25 cellular contexts compared by ENCODE assay signal in the genomic region with DNA sequence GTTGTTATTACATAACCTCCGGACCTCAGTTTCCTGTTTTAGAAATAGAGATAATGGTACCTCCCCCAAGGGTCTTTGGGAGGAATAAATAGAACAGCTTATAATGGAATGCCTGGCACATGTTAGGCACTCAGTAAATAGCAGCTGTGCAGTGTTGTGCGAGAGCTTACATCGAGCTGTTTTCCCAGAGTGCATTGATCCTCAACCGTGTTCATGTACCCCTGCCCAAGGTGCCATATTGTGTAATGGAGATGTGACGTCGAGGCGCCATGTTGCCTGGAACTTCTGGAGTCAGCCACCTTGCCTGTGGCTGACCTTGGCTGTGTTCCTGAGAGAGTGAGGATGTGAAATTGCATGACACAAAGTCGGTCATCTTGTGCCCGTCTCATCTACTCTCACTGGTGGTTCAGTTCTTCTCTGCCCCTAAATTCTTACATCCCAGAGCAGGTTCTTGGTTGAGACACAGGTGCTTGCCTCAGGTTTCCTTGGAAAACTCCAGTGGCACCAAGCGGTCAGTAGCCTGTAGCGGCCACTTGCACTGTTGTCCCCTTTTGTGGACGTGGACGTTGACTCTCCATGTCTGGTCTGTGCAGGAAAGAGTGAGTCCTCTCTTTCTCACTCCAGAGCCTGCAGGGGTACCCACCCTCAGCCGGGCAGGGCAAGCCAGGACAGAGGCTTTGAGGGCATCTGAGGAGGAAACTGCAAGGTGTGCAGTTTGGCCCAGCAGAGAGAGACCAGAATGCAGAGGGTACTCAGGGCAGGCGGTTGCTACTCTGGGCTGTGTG.
"Had no signal": no experiment of that assay in that cellular context is flagged by ENCODE, and none has a peak within 500 bp of the region (broad histone marks: within the 10 kb centered on the region; RNA-seq: fewer than 3 reads in every experiment).

No MANE protein-coding gene starts in this region.

- H3K9me3 ChIP-seq: colonic mucosa, esophagus squamous epithelium, gastrocnemius medialis, heart right ventricle, left lung, lower lobe of right lung had no signal

- H3K27me3 ChIP-seq: colonic mucosa, dorsolateral prefrontal cortex, esophagus squamous epithelium, gastrocnemius medialis, heart right ventricle, left lung had no signal

- H3K27ac ChIP-seq: colonic mucosa, dorsolateral prefrontal cortex, epithelial cell of prostate, esophagus squamous epithelium, gastrocnemius medialis, heart right ventricle, left lung, lower lobe of right lung had no signal

- H3K4me3 ChIP-seq: colonic mucosa, dorsolateral prefrontal cortex, esophagus squamous epithelium, gastrocnemius medialis, heart right ventricle, left lung, lower lobe of right lung had no signal

- H3K4me1 ChIP-seq: colonic mucosa, left lung, lower lobe of right lung had no signal

- DNase-seq: colonic mucosa; dermis blood vessel endothelial cell; dorsolateral prefrontal cortex; effector CD4-positive, alpha-beta T cell; effector memory CD4-positive, alpha-beta T cell; erythroblast; esophagus squamous epithelium; foreskin fibroblast; foreskin melanocyte; gastrocnemius medialis; glutamatergic neuron; head of caudate nucleus; heart right ventricle; hippocampal formation; left cardiac atrium; left lung; left ventricle myocardium superior; lower lobe of right lung; mesenchymal stem cell; midbrain had no signal

- H3K36me3 ChIP-seq: colonic mucosa, esophagus squamous epithelium, gastrocnemius medialis, heart right ventricle, left lung, lower lobe of right lung had no signal

- ATAC-seq: esophagus mucosa, gastrocnemius medialis, heart right ventricle, left cardiac atrium, left lung, left ventricle myocardium superior, lower lobe of right lung had no signal

- FAIRE-seq: endometrium, islet of Langerhans, keratinocyte had no signal
